9 cellular contexts compared by ENCODE assay signal in the genomic region with DNA sequence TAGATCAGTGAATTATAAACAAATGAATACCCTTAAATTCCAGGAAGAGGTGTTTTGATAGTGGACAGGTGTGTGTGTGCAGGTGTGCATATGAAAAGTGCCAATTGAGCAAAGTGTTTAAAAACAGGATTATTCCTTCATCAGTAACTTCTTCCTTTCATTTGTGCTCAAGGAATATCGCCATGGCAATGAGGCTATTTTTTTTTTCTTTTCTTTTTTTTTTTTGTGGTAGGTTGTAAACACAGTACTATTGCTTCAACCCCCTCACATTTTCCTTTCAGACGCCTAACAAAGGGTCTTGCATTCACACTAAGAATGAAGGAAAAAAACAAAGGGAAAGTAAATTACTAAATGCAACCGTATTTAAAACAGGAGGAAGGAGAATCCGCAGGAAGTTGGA. TPM values are rescaled to one million over a fixed set of nuclear protein-coding genes. Genes with fewer than 3 reads are reported as not detected.
A peak's percentile ranks its signal among the peaks of the same experiment; 100 is the strongest.
DNase-seq lines count a peak whose midpoint lies in the region; ATAC-seq lines count a peak whose summit lies in the region.
"Had no signal": no experiment of that assay in that cellular context is flagged by ENCODE, and none has a peak within 500 bp of the region (broad histone marks: within the 10 kb centered on the region; RNA-seq: fewer than 3 reads in every experiment).

No MANE protein-coding gene starts in this region.

- intact Hi-C loops in sciatic nerve (cut with DNase I) = no loop called here

- H3K36me3 ChIP-seq in stomach smooth muscle (ENCODE audit: control insufficient read depth in 2 of 2, insufficient read depth in 2 of 2, low read length in 2 of 2) = no peaks in the 10 kb centered on the region

- H3K27ac ChIP-seq in layer of hippocampus (ENCODE audit: low read depth, low read length) (peak overlapping the region; percentile 100), stomach smooth muscle (ENCODE audit: low read length) (peak overlapping the region; percentile 97)

- DNase-seq in T-helper 1 cell (no peak), sciatic nerve (ENCODE audit: low spot score) (no peak)
- no peak for DNase-seq in activated naive CD8-positive, alpha-beta T cell treated with anti-CD3 and anti-CD28 coated beads for 36 hours

- H3K4me3 ChIP-seq in stomach smooth muscle (ENCODE audit: low read length in 2 of 2) = no peak overlapping the region
- H3K4me3 ChIP-seq: A549 had no signal

- ATAC-seq in HG03097 (IDR thresholded peaks at IDR 0.05; ENCODE audit: low FRiP score, unreplicated experiment) (no peak), sciatic nerve (no peak), GM18520 (IDR thresholded peaks at IDR 0.05; ENCODE audit: unreplicated experiment) (no peak)
- ATAC-seq: A549 had no signal

- H3K9ac ChIP-seq in stomach smooth muscle (ENCODE audit: low read length in 2 of 2) = no peak overlapping the region

- peak overlapping the region; percentile 96 for H3K27ac Mint-ChIP-seq in T-helper 1 cell treated with Interleukin-12 subunit alpha and Interleukin-12 subunit beta and Interleukin-4 antibody, amounts not matched to agents 30 μg/mL and 1 μg/mL, for 36 hours
- H3K27ac Mint-ChIP-seq in activated naive CD8-positive, alpha-beta T cell treated with anti-CD3 and anti-CD28 coated beads for 36 hours = peak overlapping the region; percentile 38

- no peaks in the 10 kb centered on the region for H3K9me3 ChIP-seq in stomach smooth muscle (ENCODE audit: control insufficient read depth in 2 of 2, low read length in 2 of 2)
- H3K9me3 ChIP-seq: A549 had no signal

- H3K27me3 ChIP-seq in layer of hippocampus (ENCODE audit: control insufficient read depth, insufficient read depth, low read length) (no peaks in the 10 kb centered on the region), stomach smooth muscle (ENCODE audit: control insufficient read depth in 1 of 2, insufficient read depth in 2 of 2, low read length in 2 of 2) (no peaks in the 10 kb centered on the region)

- peak overlapping the region; percentile 86 for H3K4me3 Mint-ChIP-seq in T-helper 1 cell treated with Interleukin-12 subunit alpha and Interleukin-12 subunit beta and Interleukin-4 antibody, amounts not matched to agents 30 μg/mL and 1 μg/mL, for 36 hours
- H3K4me3 Mint-ChIP-seq in activated naive CD8-positive, alpha-beta T cell treated with anti-CD3 and anti-CD28 coated beads for 36 hours = peak overlapping the region; percentile 14

- H3K27me3 Mint-ChIP-seq in T-helper 1 cell treated with Interleukin-12 subunit alpha and Interleukin-12 subunit beta and Interleukin-4 antibody, amounts not matched to agents 30 μg/mL and 1 μg/mL, for 36 hours (ENCODE audit: low read depth) = no peaks in the 10 kb centered on the region
- H3K27me3 Mint-ChIP-seq in activated naive CD8-positive, alpha-beta T cell treated with anti-CD3 and anti-CD28 coated beads for 36 hours = peaks cover 28% of the 10 kb centered on the region

- H3K9me3 Mint-ChIP-seq in T-helper 1 cell treated with Interleukin-12 subunit alpha and Interleukin-12 subunit beta and Interleukin-4 antibody, amounts not matched to agents 30 μg/mL and 1 μg/mL, for 36 hours = no peaks in the 10 kb centered on the region
- H3K9me3 Mint-ChIP-seq in activated naive CD8-positive, alpha-beta T cell treated with anti-CD3 and anti-CD28 coated beads for 36 hours = no peaks in the 10 kb centered on the region

- H3K4me1 Mint-ChIP-seq in T-helper 1 cell treated with Interleukin-12 subunit alpha and Interleukin-12 subunit beta and Interleukin-4 antibody, amounts not matched to agents 30 μg/mL and 1 μg/mL, for 36 hours (ENCODE audit: low read depth) = peaks cover 38% of the 10 kb centered on the region
- H3K4me1 Mint-ChIP-seq in activated naive CD8-positive, alpha-beta T cell treated with anti-CD3 and anti-CD28 coated beads for 36 hours = peaks cover 38% of the 10 kb centered on the region

- H3K4me1 ChIP-seq in stomach smooth muscle (ENCODE audit: control insufficient read depth, insufficient read depth, low read length) = peaks cover 29% of the 10 kb centered on the region

- H3K36me3 Mint-ChIP-seq in T-helper 1 cell treated with Interleukin-12 subunit alpha and Interleukin-12 subunit beta and Interleukin-4 antibody, amounts not matched to agents 30 μg/mL and 1 μg/mL, for 36 hours (ENCODE audit: low read depth) = peaks cover 7% of the 10 kb centered on the region
- H3K36me3 Mint-ChIP-seq in activated naive CD8-positive, alpha-beta T cell treated with anti-CD3 and anti-CD28 coated beads for 36 hours = peaks cover 4% of the 10 kb centered on the region

RNA-seq across cellular contexts. Expression of a gene that starts 2.0 kb away (rescaled TPM):
- total RNA-seq in activated naive CD8-positive, alpha-beta T cell treated with anti-CD3 and anti-CD28 coated beads for 36 hours = 10 to 100 TPM; 21.6 to 24.3 TPM
- 181 TPM for total RNA-seq in sciatic nerve

RNA-seq across cellular contexts. Expression of a gene that starts 10.2 kb away (rescaled TPM):
- total RNA-seq in activated naive CD8-positive, alpha-beta T cell treated with anti-CD3 and anti-CD28 coated beads for 36 hours = 10 to 100 TPM; 24.3 to 24.8 TPM
- total RNA-seq in sciatic nerve = 195 TPM

RNA-seq across cellular contexts. Expression of a gene that starts 10.5 kb away (rescaled TPM):
- 1 to 10 TPM; 1.2 to 1.5 TPM for total RNA-seq in activated naive CD8-positive, alpha-beta T cell treated with anti-CD3 and anti-CD28 coated beads for 36 hours
- total RNA-seq in sciatic nerve = 2.8 TPM

RNA-seq across cellular contexts. Expression of a gene that starts 18.8 kb away (rescaled TPM):
- 100 to 1,000 TPM; 145 TPM for total RNA-seq in activated naive CD8-positive, alpha-beta T cell treated with anti-CD3 and anti-CD28 coated beads for 36 hours
- total RNA-seq in sciatic nerve = 30.1 TPM

RNA-seq across cellular contexts. Expression of a gene that starts 30.0 kb away (rescaled TPM):
- total RNA-seq in activated naive CD8-positive, alpha-beta T cell treated with anti-CD3 and anti-CD28 coated beads for 36 hours = 100 to 1,000 TPM; 176 to 181 TPM
- total RNA-seq in sciatic nerve = 42.3 TPM
